1 cellular context compared by ENCODE assay signal in genomic region chr12:81705586-81705985, GRCh38.
TF ChIP-seq lines count a peak whose summit lies in the region.

No MANE protein-coding gene starts in this region.

TF ChIP-seq in WTC11, 78 proteins besides CTCF, POLR2A, EP300 and RAD21 (continued from another document):
- TF ChIP-seq IRF1 (CRISPR knock-in tag; IDR thresholded peaks at IDR 0.05) (no peak), PRDM15 (CRISPR knock-in tag; IDR thresholded peaks at IDR 0.05) (no peak), TEAD4 (CRISPR knock-in tag; IDR thresholded peaks at IDR 0.05) (no peak), ERG (CRISPR knock-in tag; IDR thresholded peaks at IDR 0.05) (no peak), ATF2 (CRISPR knock-in tag; IDR thresholded peaks at IDR 0.05; ENCODE audit: borderline replicate concordance, low read depth) (no peak), ATF3 (CRISPR knock-in tag; conservative IDR thresholded peaks at IDR 0.05) (no peak)
